In genomic region chr12:24530689-24531088, GRCh38 we compare ENCODE assay signal across 22 cellular contexts.
DNase-seq lines count a peak whose midpoint lies in the region; ATAC-seq and TF ChIP-seq lines count a peak whose summit lies in the region.
"Had no signal": no experiment of that assay in that cellular context is flagged by ENCODE, and none has a peak within 500 bp of the region (broad histone marks: within the 10 kb centered on the region; RNA-seq: fewer than 3 reads in every experiment).

No MANE protein-coding gene starts in this region.

- no peaks in the 10 kb centered on the region for H3K9me3 ChIP-seq in subcutaneous abdominal adipose tissue (ENCODE audit: control insufficient read depth in 5 of 5, low read length in 5 of 5)
- H3K9me3 ChIP-seq: Caco-2 had no signal

- no peaks in the 10 kb centered on the region for H3K27me3 ChIP-seq in subcutaneous abdominal adipose tissue (ENCODE audit: control insufficient read depth in 5 of 5, insufficient read depth in 4 of 5, low read length in 5 of 5)

- no peaks in the 10 kb centered on the region for H3K36me3 ChIP-seq in subcutaneous abdominal adipose tissue (ENCODE audit: control insufficient read depth in 5 of 5, insufficient read depth in 5 of 5, low read length in 5 of 5)

- H3K4me3 ChIP-seq in fibroblast of mammary gland (ENCODE audit: control insufficient read depth, low read depth, low read length), result no peak overlapping the region
- no peak overlapping the region for H3K4me3 ChIP-seq in subcutaneous abdominal adipose tissue (ENCODE audit: low read depth in 1 of 5, low read length in 5 of 5)
- H3K4me3 ChIP-seq: SK-N-MC had no signal

- peak; percentile 4 for DNase-seq in EH (ENCODE audit: low read depth)
- peak; percentile 7 for DNase-seq in LHCN-M2 (ENCODE audit: low read depth)
- DNase-seq in fibroblast of mammary gland (ENCODE audit: low read depth), result peak; percentile 31
- DNase-seq in iPS-NIHi7 (ENCODE audit: extremely low spot score), result no peak
- DNase-seq in NCI-H2081 treated with DMSO at 0.1 percent for 48 hours (lab: John Stamatoyannopoulos, UW), result no peak
- DNase-seq: C1 segment of cervical spinal cord; Caco-2; CD4-positive, alpha-beta memory T cell; DMS79; Karpas-422; NCI-H1105; NCI-H1436 treated with DMSO at 0.1 percent for 48 hours; NCI-H187 treated with DMSO at 0.1 percent for 48 hours; NCI-H2107; NCI-H2227 treated with DMSO at 0.1 percent for 48 hours; NCI-H69; RPMI8226; SHP77 treated with DMSO at 0.1 percent for 48 hours had no signal

- ATAC-seq in GM21526 (IDR thresholded peaks at IDR 0.05; ENCODE audit: low FRiP score, unreplicated experiment), result no peak
- ATAC-seq: HepG2 had no signal

- no peak overlapping the region for H3K9ac ChIP-seq in subcutaneous abdominal adipose tissue (ENCODE audit: low read length in 5 of 5)

- peaks cover 0 to 55% (median 30%) of the 10 kb centered on the region in 5 donors for H3K4me1 ChIP-seq in subcutaneous abdominal adipose tissue (ENCODE audit: control insufficient read depth in 5 of 5, insufficient read depth in 5 of 5, low read length in 5 of 5)

- TF ChIP-seq CTCF in fibroblast of mammary gland (conservative IDR thresholded peaks at IDR 0.05; ENCODE audit: control insufficient read depth, insufficient read depth, low read depth, low read length), result no peak

- peak overlapping the region; percentile 91 for H3K27ac ChIP-seq in subcutaneous abdominal adipose tissue (ENCODE audit: low read depth, low read length)
- H3K27ac ChIP-seq: SK-N-MC had no signal

Comparison
In these comparisons a context has a peak if more than half of its experiments do, and no peak if none do; other contexts are left out.
1. DNase-seq: peak in EH (single experiment), LHCN-M2 (single experiment) and fibroblast of mammary gland (single experiment); none in iPS-NIHi7 (single experiment) and NCI-H2081 treated with DMSO at 0.1 percent for 48 hours (single experiment).